2 cellular contexts compared by ENCODE assay signal in the genomic region with DNA sequence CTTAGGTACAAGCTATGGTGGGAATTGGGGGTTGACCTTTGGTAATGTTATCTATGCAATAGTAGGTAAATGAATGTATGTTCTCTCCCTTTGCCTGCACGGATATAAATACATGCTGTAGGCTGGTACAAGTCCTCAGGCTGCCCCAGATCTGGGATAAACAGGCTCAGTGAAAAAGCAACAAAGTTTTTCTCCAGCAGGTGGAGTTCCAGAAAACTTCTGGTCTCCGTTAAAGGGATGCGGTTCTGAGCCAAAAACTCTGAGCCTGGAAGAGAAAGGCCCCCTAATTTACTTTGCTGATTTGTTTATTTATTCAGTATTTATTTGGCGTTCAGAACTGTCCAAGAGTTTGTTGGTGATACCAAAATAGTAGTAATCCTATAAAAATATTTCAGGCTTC.
TF ChIP-seq lines count a peak whose summit lies in the region.

No MANE protein-coding gene starts in this region.

TF ChIP-seq in A549, 52 proteins besides CTCF, POLR2A, EP300 and RAD21 (continued from another document):
- TF ChIP-seq SMC3 (IDR thresholded peaks at IDR 0.05) = peak; percentile 34; the same call in 2 of the 3 replicates

TF ChIP-seq in GM12878, 131 proteins besides CTCF, POLR2A, EP300 and RAD21 (continued from another document):
- TF ChIP-seq, protein P1, sequence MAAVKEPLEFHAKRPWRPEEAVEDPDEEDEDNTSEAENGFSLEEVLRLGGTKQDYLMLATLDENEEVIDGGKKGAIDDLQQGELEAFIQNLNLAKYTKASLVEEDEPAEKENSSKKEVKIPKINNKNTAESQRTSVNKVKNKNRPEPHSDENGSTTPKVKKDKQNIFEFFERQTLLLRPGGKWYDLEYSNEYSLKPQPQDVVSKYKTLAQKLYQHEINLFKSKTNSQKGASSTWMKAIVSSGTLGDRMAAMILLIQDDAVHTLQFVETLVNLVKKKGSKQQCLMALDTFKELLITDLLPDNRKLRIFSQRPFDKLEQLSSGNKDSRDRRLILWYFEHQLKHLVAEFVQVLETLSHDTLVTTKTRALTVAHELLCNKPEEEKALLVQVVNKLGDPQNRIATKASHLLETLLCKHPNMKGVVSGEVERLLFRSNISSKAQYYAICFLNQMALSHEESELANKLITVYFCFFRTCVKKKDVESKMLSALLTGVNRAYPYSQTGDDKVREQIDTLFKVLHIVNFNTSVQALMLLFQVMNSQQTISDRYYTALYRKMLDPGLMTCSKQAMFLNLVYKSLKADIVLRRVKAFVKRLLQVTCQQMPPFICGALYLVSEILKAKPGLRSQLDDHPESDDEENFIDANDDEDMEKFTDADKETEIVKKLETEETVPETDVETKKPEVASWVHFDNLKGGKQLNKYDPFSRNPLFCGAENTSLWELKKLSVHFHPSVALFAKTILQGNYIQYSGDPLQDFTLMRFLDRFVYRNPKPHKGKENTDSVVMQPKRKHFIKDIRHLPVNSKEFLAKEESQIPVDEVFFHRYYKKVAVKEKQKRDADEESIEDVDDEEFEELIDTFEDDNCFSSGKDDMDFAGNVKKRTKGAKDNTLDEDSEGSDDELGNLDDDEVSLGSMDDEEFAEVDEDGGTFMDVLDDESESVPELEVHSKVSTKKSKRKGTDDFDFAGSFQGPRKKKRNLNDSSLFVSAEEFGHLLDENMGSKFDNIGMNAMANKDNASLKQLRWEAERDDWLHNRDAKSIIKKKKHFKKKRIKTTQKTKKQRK (IDR thresholded peaks at IDR 0.05; ENCODE audit: low read depth, low read length) = no peak
- TF ChIP-seq, protein P2, sequence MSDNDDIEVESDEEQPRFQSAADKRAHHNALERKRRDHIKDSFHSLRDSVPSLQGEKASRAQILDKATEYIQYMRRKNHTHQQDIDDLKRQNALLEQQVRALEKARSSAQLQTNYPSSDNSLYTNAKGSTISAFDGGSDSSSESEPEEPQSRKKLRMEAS (IDR thresholded peaks at IDR 0.05; ENCODE audit: low read depth, low read length) = no peak
- TF ChIP-seq, protein P3, sequence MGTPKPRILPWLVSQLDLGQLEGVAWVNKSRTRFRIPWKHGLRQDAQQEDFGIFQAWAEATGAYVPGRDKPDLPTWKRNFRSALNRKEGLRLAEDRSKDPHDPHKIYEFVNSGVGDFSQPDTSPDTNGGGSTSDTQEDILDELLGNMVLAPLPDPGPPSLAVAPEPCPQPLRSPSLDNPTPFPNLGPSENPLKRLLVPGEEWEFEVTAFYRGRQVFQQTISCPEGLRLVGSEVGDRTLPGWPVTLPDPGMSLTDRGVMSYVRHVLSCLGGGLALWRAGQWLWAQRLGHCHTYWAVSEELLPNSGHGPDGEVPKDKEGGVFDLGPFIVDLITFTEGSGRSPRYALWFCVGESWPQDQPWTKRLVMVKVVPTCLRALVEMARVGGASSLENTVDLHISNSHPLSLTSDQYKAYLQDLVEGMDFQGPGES (IDR thresholded peaks at IDR 0.05) = no peak
- TF ChIP-seq POLR2AphosphoS2 (IDR thresholded peaks at IDR 0.05; ENCODE audit: low read depth, low read length) (no peak), ZSCAN29 (IDR thresholded peaks at IDR 0.05) (no peak), SMAD5 (IDR thresholded peaks at IDR 0.05; ENCODE audit: low read depth) (no peak), STAT3 (IDR thresholded peaks at IDR 0.05; ENCODE audit: low read depth, low read length) (no peak), NFXL1 (IDR thresholded peaks at IDR 0.05; ENCODE audit: borderline replicate concordance) (no peak), TARDBP (IDR thresholded peaks at IDR 0.05; ENCODE audit: borderline replicate concordance) (no peak), ZNF274 (IDR thresholded peaks at IDR 0.05; ENCODE audit: insufficient read depth, insufficient read length) (no peak), EGR1 (IDR thresholded peaks at IDR 0.05; ENCODE audit: borderline replicate concordance in 1 of 2, low read depth in 2 of 2, low read length in 2 of 2) (no peak), EZH2 (IDR thresholded peaks at IDR 0.05; ENCODE audit: borderline replicate concordance, control insufficient read depth, low read depth, low read length) (no peak), JUNB (IDR thresholded peaks at IDR 0.05) (no peak), BHLHE40 (IDR thresholded peaks at IDR 0.05; ENCODE audit: borderline replicate concordance in 1 of 2, low read depth in 2 of 2, low read length in 1 of 2) (no peak)
- TF ChIP-seq, protein P4, sequence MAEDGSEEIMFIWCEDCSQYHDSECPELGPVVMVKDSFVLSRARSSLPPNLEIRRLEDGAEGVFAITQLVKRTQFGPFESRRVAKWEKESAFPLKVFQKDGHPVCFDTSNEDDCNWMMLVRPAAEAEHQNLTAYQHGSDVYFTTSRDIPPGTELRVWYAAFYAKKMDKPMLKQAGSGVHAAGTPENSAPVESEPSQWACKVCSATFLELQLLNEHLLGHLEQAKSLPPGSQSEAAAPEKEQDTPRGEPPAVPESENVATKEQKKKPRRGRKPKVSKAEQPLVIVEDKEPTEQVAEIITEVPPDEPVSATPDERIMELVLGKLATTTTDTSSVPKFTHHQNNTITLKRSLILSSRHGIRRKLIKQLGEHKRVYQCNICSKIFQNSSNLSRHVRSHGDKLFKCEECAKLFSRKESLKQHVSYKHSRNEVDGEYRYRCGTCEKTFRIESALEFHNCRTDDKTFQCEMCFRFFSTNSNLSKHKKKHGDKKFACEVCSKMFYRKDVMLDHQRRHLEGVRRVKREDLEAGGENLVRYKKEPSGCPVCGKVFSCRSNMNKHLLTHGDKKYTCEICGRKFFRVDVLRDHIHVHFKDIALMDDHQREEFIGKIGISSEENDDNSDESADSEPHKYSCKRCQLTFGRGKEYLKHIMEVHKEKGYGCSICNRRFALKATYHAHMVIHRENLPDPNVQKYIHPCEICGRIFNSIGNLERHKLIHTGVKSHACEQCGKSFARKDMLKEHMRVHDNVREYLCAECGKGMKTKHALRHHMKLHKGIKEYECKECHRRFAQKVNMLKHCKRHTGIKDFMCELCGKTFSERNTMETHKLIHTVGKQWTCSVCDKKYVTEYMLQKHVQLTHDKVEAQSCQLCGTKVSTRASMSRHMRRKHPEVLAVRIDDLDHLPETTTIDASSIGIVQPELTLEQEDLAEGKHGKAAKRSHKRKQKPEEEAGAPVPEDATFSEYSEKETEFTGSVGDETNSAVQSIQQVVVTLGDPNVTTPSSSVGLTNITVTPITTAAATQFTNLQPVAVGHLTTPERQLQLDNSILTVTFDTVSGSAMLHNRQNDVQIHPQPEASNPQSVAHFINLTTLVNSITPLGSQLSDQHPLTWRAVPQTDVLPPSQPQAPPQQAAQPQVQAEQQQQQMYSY (CRISPR knock-in tag; IDR thresholded peaks at IDR 0.05) = no peak
- TF ChIP-seq, protein P5, sequence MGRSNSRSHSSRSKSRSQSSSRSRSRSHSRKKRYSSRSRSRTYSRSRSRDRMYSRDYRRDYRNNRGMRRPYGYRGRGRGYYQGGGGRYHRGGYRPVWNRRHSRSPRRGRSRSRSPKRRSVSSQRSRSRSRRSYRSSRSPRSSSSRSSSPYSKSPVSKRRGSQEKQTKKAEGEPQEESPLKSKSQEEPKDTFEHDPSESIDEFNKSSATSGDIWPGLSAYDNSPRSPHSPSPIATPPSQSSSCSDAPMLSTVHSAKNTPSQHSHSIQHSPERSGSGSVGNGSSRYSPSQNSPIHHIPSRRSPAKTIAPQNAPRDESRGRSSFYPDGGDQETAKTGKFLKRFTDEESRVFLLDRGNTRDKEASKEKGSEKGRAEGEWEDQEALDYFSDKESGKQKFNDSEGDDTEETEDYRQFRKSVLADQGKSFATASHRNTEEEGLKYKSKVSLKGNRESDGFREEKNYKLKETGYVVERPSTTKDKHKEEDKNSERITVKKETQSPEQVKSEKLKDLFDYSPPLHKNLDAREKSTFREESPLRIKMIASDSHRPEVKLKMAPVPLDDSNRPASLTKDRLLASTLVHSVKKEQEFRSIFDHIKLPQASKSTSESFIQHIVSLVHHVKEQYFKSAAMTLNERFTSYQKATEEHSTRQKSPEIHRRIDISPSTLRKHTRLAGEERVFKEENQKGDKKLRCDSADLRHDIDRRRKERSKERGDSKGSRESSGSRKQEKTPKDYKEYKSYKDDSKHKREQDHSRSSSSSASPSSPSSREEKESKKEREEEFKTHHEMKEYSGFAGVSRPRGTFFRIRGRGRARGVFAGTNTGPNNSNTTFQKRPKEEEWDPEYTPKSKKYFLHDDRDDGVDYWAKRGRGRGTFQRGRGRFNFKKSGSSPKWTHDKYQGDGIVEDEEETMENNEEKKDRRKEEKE (IDR thresholded peaks at IDR 0.05) = no peak
